In genomic region chr16:48384982-48385271, GRCh38 we compare ENCODE assay signal across 8 cellular contexts. TPM values are rescaled to one million over a fixed set of nuclear protein-coding genes. Genes with fewer than 3 reads are reported as not detected.
DNase-seq lines count a peak whose midpoint lies in the region; ATAC-seq and TF ChIP-seq lines count a peak whose summit lies in the region.

No MANE protein-coding gene starts in this region.

- H3K36me3 ChIP-seq in adrenal gland (replicated peaks in 1 of 2) = no peaks in the 10 kb centered on the region
- no peaks in the 10 kb centered on the region for H3K36me3 ChIP-seq in kidney epithelial cell (ENCODE audit: control insufficient read depth, insufficient read depth, low read length)
- no peaks in the 10 kb centered on the region for H3K36me3 ChIP-seq in thoracic aorta

- 0% methylated on average over 4 to 42 of the region's 42 CpGs; no CpG with 5 or more reads in 1 of the 4 donors for WGBS in adrenal gland, 4 donors

- H3K9me3 ChIP-seq in adrenal gland (replicated peaks in 1 of 3) = no peaks in the 10 kb centered on the region
- H3K9me3 ChIP-seq in thoracic aorta = no peaks in the 10 kb centered on the region

- H3K4me1 ChIP-seq in adrenal gland (replicated peaks in 1 of 2) = peaks cover 34 to 35% of the 10 kb centered on the region in 2 donors
- H3K4me1 ChIP-seq in thoracic aorta (ENCODE audit: control insufficient read depth in 1 of 2, low read depth in 2 of 2) = peaks cover 23 to 52% of the 10 kb centered on the region in 2 donors

- TF ChIP-seq CTCF in adrenal gland (IDR thresholded peaks at IDR 0.05) = no peak
- no peak for TF ChIP-seq CTCF in kidney epithelial cell (IDR thresholded peaks at IDR 0.05; ENCODE audit: insufficient read depth, low read length, poor library complexity, severe bottlenecking)
- TF ChIP-seq CTCF in thoracic aorta (IDR thresholded peaks at IDR 0.05) = no peak

- intact Hi-C loops in adrenal gland (cut with DNase I) = no loop called here

- H3K27me3 ChIP-seq in adrenal gland = no peaks in the 10 kb centered on the region
- no peaks in the 10 kb centered on the region for H3K27me3 ChIP-seq in kidney epithelial cell (ENCODE audit: control insufficient read depth, insufficient read depth, low read length)
- H3K27me3 ChIP-seq in thoracic aorta (replicated peaks; ENCODE audit: insufficient read depth) = no peaks in the 10 kb centered on the region

- TF ChIP-seq POLR2A in adrenal gland (IDR thresholded peaks at IDR 0.05) = no peak

- DNase-seq in EH (ENCODE audit: low read depth) = peak; percentile 47
- peak in 3 of 7 donors; percentile 21 to 48 (median 42) for DNase-seq in adrenal gland
- DNase-seq in kidney epithelial cell (ENCODE audit: low read depth) = no peak
- DNase-seq in thoracic aorta (ENCODE audit: low spot score) = no peak
- DNase-seq in kidney glomerular epithelial cell (lab: John Stamatoyannopoulos, UW) = no peak
- no peak for DNase-seq in DMS114 treated with DMSO at 0.1 percent for 48 hours (lab: John Stamatoyannopoulos, UW; ENCODE audit: unreplicated experiment)

- peak; percentile 50 for ATAC-seq in GM19395 (IDR thresholded peaks at IDR 0.05; ENCODE audit: unreplicated experiment)
- ATAC-seq in HG03378 (IDR thresholded peaks at IDR 0.05; ENCODE audit: unreplicated experiment) = peak; percentile 35
- ATAC-seq in thoracic aorta (ENCODE audit: insufficient number of reproducible peaks, low FRiP score, low read depth) = no peak

- H3K27ac ChIP-seq in adrenal gland (peak overlapping the region in 4 of 5 donors; percentile 90 to 100 (median 99)), thoracic aorta (peak overlapping the region; percentile 71 to 93)

- H3K4me3 ChIP-seq in adrenal gland (peak overlapping the region in 3 of 4 donors; percentile 35 to 98 (median 93)), kidney epithelial cell (ENCODE audit: low read depth, low read length) (peak overlapping the region; percentile 69), thoracic aorta (peak overlapping the region; percentile 92)

RNA-seq across cellular contexts. Expression of gene SIAH1, which starts 0.3 kb away (rescaled TPM):
- total RNA-seq in adrenal gland (10 to 100 TPM; 11.8 to 27.5 (median 18.0) TPM), kidney epithelial cell (30.3 and 31.0 TPM in 2 replicates), thoracic aorta (10 to 100 TPM; 28.2 to 40.8 TPM)
- 10 to 100 TPM in 2 of 3 donors, 1 to 10 TPM in 1; 9.9 to 17.4 (median 10.9) TPM for polyA plus RNA-seq in adrenal gland
